Comparison of ENCODE assay signal across 14 cellular contexts in genomic region chr10:88996927-88997326, GRCh38. TPM values are rescaled to one million over a fixed set of nuclear protein-coding genes. Genes with fewer than 3 reads are reported as not detected.
DNase-seq lines count a peak whose midpoint lies in the region; ATAC-seq, FAIRE-seq and TF ChIP-seq lines count a peak whose summit lies in the region.
"Had no signal": no experiment of that assay in that cellular context is flagged by ENCODE, and none has a peak within 500 bp of the region (broad histone marks: within the 10 kb centered on the region; RNA-seq: fewer than 3 reads in every experiment).

No MANE protein-coding gene starts in this region.

- intact Hi-C loops in prostate gland (cut with DNase I), result no loop called here

- no peaks in the 10 kb centered on the region for H3K27me3 ChIP-seq in prostate gland (replicated peaks; ENCODE audit: insufficient read depth)

- DNase-seq in GM12892 (ENCODE audit: insufficient read length) (no peak), KBM-7 (peak; percentile 70), germinal center (ENCODE audit: low spot score) (peak; percentile 38), NCI-H1417 (lab: John Stamatoyannopoulos, UW) (no peak), prostate gland (ENCODE audit: low spot score) (no peak), NCI-H510A (lab: John Stamatoyannopoulos, UW) (no peak)
- no peak for DNase-seq in stimulated activated CD4-positive, alpha-beta T cell treated with anti-CD3 and anti-CD28 coated beads, Interleukin-2, amount 100 ng/mL, for 48 hours
- DNase-seq: activated effector memory CD4-positive, alpha-beta T cell treated with Interleukin-2 at 50 U/mL for 16 hours; DMS153; H7; NCI-H1436; Right ventricle myocardium superior had no signal

- peak; percentile 77 for FAIRE-seq in GM12892 (lab: Jason Lieb, UNC)

- 85% methylated on average over 1 of the region's 1 CpG for WGBS in prostate gland

- no peaks in the 10 kb centered on the region for H3K4me1 ChIP-seq in prostate gland (replicated peaks)

- TF ChIP-seq POLR2A in GM12892 (IDR thresholded peaks at IDR 0.05; ENCODE audit: low read depth, low read length), result no peak
- no peak for TF ChIP-seq POLR2A in prostate gland (IDR thresholded peaks at IDR 0.05)

- peak; percentile 55 for ATAC-seq in GM21529 (IDR thresholded peaks at IDR 0.05; ENCODE audit: unreplicated experiment)

- H3K36me3 ChIP-seq in prostate gland, result no peaks in the 10 kb centered on the region

- in situ Hi-C loops in KBM-7 (cut with MboI; ENCODE audit: low pct_unique_long_range_greater_than_20kb, low sequenced_read_pairs), result no loop called here

- H3K27ac ChIP-seq in prostate gland, result no peak overlapping the region
- H3K27ac ChIP-seq: parathyroid adenoma had no signal

- no peak for TF ChIP-seq CTCF in prostate gland (IDR thresholded peaks at IDR 0.05)

- no peaks in the 10 kb centered on the region for H3K9me3 ChIP-seq in prostate gland

- no peak overlapping the region for H3K4me3 ChIP-seq in prostate gland

RNA-seq across cellular contexts. Expression of gene FAS, which starts 6.3 kb away (rescaled TPM):
- 81.0 TPM for polyA plus RNA-seq in GM12892 (2012; ENCODE audit: missing spikeins)
- 10 to 100 TPM; 13.7 to 17.7 TPM for total RNA-seq in prostate gland

RNA-seq across cellular contexts. Expression of gene ACTA2, which starts 44.4 kb away (rescaled TPM):
- polyA plus RNA-seq in GM12892 (2012; ENCODE audit: missing spikeins), result 36.7 TPM
- 1,000 to 10,000 TPM; 1,024 to 1,957 TPM for total RNA-seq in prostate gland
- total RNA-seq: H7 had no signal

Comparison
In these comparisons a context has a peak if more than half of its experiments do, and no peak if none do; other contexts are left out.
1. DNase-seq: peak in KBM-7 (single experiment) and germinal center (single experiment); none in GM12892 (single experiment), NCI-H1417 (0 of 3), prostate gland (single experiment), stimulated activated CD4-positive, alpha-beta T cell treated with anti-CD3 and anti-CD28 coated beads, Interleukin-2, amount 100 ng/mL, for 48 hours (0 of 2) and NCI-H510A (single experiment).